ENCODE assay signal across 11 cellular contexts in genomic region chr11:13110929-13111812, GRCh38.
A peak's percentile ranks its signal among the peaks of the same experiment; 100 is the strongest.
DNase-seq lines count a peak whose midpoint lies in the region; ATAC-seq and TF ChIP-seq lines count a peak whose summit lies in the region.
"Had no signal": no experiment of that assay in that cellular context is flagged by ENCODE, and none has a peak within 500 bp of the region (broad histone marks: within the 10 kb centered on the region; RNA-seq: fewer than 3 reads in every experiment).

No MANE protein-coding gene starts in this region.

- peaks cover 7% of the 10 kb centered on the region for H3K4me1 Mint-ChIP-seq in activated naive CD4-positive, alpha-beta T cell treated with anti-CD3 and anti-CD28 coated beads, Interleukin-2, amount 10 ng/mL, durations not matched to agents 7 days and 5 days
- H3K4me1 Mint-ChIP-seq in T-helper 17 cell: no peaks in the 10 kb centered on the region

- H3K27me3 ChIP-seq in MG63: no peaks in the 10 kb centered on the region
- H3K27me3 ChIP-seq: pancreas had no signal

- 66 to 70% methylated on average over 5 of the region's 5 CpGs for WGBS in lower leg skin, 2 donors

- CTCF ChIA-PET in activated naive CD4-positive, alpha-beta T cell treated with anti-CD3 and anti-CD28 coated beads, Interleukin-2, amount 10 ng/mL, durations not matched to agents 7 days and 5 days (lab: Charles Lee): no interaction called here

- no peaks in the 10 kb centered on the region for H3K9me3 Mint-ChIP-seq in activated naive CD4-positive, alpha-beta T cell treated with anti-CD3 and anti-CD28 coated beads, Interleukin-2, amount 10 ng/mL, durations not matched to agents 7 days and 5 days

- H3K36me3 ChIP-seq in MG63: no peaks in the 10 kb centered on the region
- H3K36me3 ChIP-seq: pancreas had no signal

- no peak overlapping the region for H3K4me3 Mint-ChIP-seq in activated naive CD4-positive, alpha-beta T cell treated with anti-CD3 and anti-CD28 coated beads, Interleukin-2, amount 10 ng/mL, durations not matched to agents 7 days and 5 days
- H3K4me3 Mint-ChIP-seq in T-helper 17 cell: no peak overlapping the region

- intact Hi-C loops in lower leg skin (cut with DNase I; ENCODE audit: low total_unique reads): no loop called here

- TF ChIP-seq CTCF in cardiac fibroblast (IDR thresholded peaks at IDR 0.05; ENCODE audit: low read depth, low read length): no peak
- no peak for TF ChIP-seq CTCF in lower leg skin (IDR thresholded peaks at IDR 0.05)

- no peak for TF ChIP-seq POLR2A in lower leg skin (IDR thresholded peaks at IDR 0.05)

- H3K27me3 Mint-ChIP-seq in activated naive CD4-positive, alpha-beta T cell treated with anti-CD3 and anti-CD28 coated beads, Interleukin-2, amount 10 ng/mL, durations not matched to agents 7 days and 5 days: peaks cover 12% of the 10 kb centered on the region
- H3K27me3 Mint-ChIP-seq in T-helper 17 cell: peaks cover 51% of the 10 kb centered on the region

- H3K4me3 ChIP-seq in MG63: no peak overlapping the region
- H3K4me3 ChIP-seq in cardiac fibroblast (replicated peaks in 1 of 2; ENCODE audit: low read depth in 2 of 2, low read length in 2 of 2): no peak overlapping the region
- H3K4me3 ChIP-seq in lower leg skin (ENCODE audit: low read depth, poor library complexity, severe bottlenecking): no peak overlapping the region
- H3K4me3 ChIP-seq: pancreas, SK-N-MC had no signal

- DNase-seq in MG63 (peak; percentile 32), cardiac fibroblast (ENCODE audit: low read depth in 2 of 2) (peak; percentile 25 to 78), myocyte (ENCODE audit: low read depth) (peak; percentile 35), lower leg skin (ENCODE audit: low spot score in 2 of 2) (no peak), T-helper 17 cell (no peak)
- no peak for DNase-seq in activated naive CD4-positive, alpha-beta T cell treated with anti-CD3 and anti-CD28 coated beads, Interleukin-2, amount 10 ng/mL, durations not matched to agents 7 days and 5 days
- DNase-seq: DND-41, pancreas had no signal

- H3K36me3 Mint-ChIP-seq in activated naive CD4-positive, alpha-beta T cell treated with anti-CD3 and anti-CD28 coated beads, Interleukin-2, amount 10 ng/mL, durations not matched to agents 7 days and 5 days: no peaks in the 10 kb centered on the region
- no peaks in the 10 kb centered on the region for H3K36me3 Mint-ChIP-seq in T-helper 17 cell (ENCODE audit: low read depth)

- ATAC-seq in GM18520 (IDR thresholded peaks at IDR 0.05; ENCODE audit: unreplicated experiment): peak; percentile 8
- ATAC-seq in GM18498 (IDR thresholded peaks at IDR 0.05; ENCODE audit: unreplicated experiment): no peak
- no peak for ATAC-seq in T-helper 17 cell

- no peaks in the 10 kb centered on the region for H3K9me3 ChIP-seq in MG63
- H3K9me3 ChIP-seq in T-helper 17 cell (ENCODE audit: control insufficient read depth, low read length, poor library complexity, severe bottlenecking): no peaks in the 10 kb centered on the region
- H3K9me3 ChIP-seq: pancreas had no signal

- no peak overlapping the region for H3K27ac Mint-ChIP-seq in activated naive CD4-positive, alpha-beta T cell treated with anti-CD3 and anti-CD28 coated beads, Interleukin-2, amount 10 ng/mL, durations not matched to agents 7 days and 5 days
- no peak overlapping the region for H3K27ac Mint-ChIP-seq in T-helper 17 cell

Comparison
In these comparisons a context has a peak if more than half of its experiments do, and no peak if none do; other contexts are left out.
1. DNase-seq: peak in MG63 (single experiment), cardiac fibroblast (2 of 2) and myocyte (single experiment); none in lower leg skin (0 of 2), activated naive CD4-positive, alpha-beta T cell treated with anti-CD3 and anti-CD28 coated beads, Interleukin-2, amount 10 ng/mL, durations not matched to agents 7 days and 5 days (single experiment) and T-helper 17 cell (0 of 3).